20 cellular contexts compared by ENCODE assay signal in genomic region chr20:61875221-61875885, GRCh38.
DNase-seq lines count a peak whose midpoint lies in the region; ATAC-seq, FAIRE-seq and TF ChIP-seq lines count a peak whose summit lies in the region.
"Had no signal": no experiment of that assay in that cellular context is flagged by ENCODE, and none has a peak within 500 bp of the region (broad histone marks: within the 10 kb centered on the region; RNA-seq: fewer than 3 reads in every experiment).

No MANE protein-coding gene starts in this region.

- 74% methylated on average over 25 of the region's 25 CpGs for WGBS in right cardiac atrium
- under 1% methylated on average over 25 of the region's 25 CpGs for WGBS in K562 (ENCODE audit: insufficient coverage, low coverage, missing lambda C conversion rate)

- H3K27me3 ChIP-seq in right cardiac atrium (ENCODE audit: control insufficient read depth, insufficient read depth) (no peaks in the 10 kb centered on the region), left ventricle myocardium inferior (ENCODE audit: low read depth) (peaks cover 66% of the 10 kb centered on the region), K562 (ENCODE audit: control insufficient read depth in 2 of 2, insufficient read depth in 2 of 2, low read length in 2 of 2) (peaks cover 28 to 76% of the 10 kb centered on the region in 2 experiments; a peak in 4 of 5 replicates)
- H3K27me3 ChIP-seq: colonic mucosa, neutrophil had no signal

- DNase-seq in right cardiac atrium (peak; percentile 11 to 33 (median 33)), left ventricle myocardium inferior (no peak), K562 (ENCODE audit: extremely low read depth in 1 of 4, low spot score in 3 of 4) (no peak), kidney tubule cell (ENCODE audit: low spot score) (peak; percentile 2), OCI-LY7 (ENCODE audit: low spot score) (no peak), GM12892 (ENCODE audit: insufficient read length) (no peak), DMS153 (lab: John Stamatoyannopoulos, UW) (no peak)
- DNase-seq: activated naive CD4-positive, alpha-beta T cell treated with anti-CD3 and anti-CD28 coated beads, Interleukin-2, amount 50 U/mL, for 16 hours; CD8-positive, alpha-beta memory T cell; colonic mucosa; immature natural killer cell; MM.1S; NCI-H510A; sigmoid colon; stimulated activated CD4-positive, alpha-beta T cell treated with anti-CD3 and anti-CD28 coated beads, Interleukin-2, amount 100 ng/mL, for 24 hours; stomach had no signal

- BruUV-seq in K562 (replicated peaks; lab: Mats Ljungman, UMichigan) (no TSS peak), OCI-LY7 (replicated peaks; lab: Mats Ljungman, UMichigan) (no TSS peak)

- peaks cover 8% of the 10 kb centered on the region; the same call in 1 of the 2 replicates for H4K20me1 ChIP-seq in K562 (replicated peaks; ENCODE audit: control insufficient read depth, insufficient read depth, low read length)
- no peaks in the 10 kb centered on the region for H4K20me1 ChIP-seq in OCI-LY7 (ENCODE audit: insufficient read depth, low read length)

- no peak overlapping the region for H3K27ac ChIP-seq in right cardiac atrium (ENCODE audit: low read length)
- no peak overlapping the region for H3K27ac ChIP-seq in left ventricle myocardium inferior (replicated peaks)
- no peak overlapping the region for H3K27ac ChIP-seq in K562 (ENCODE audit: extremely low read depth, low read depth, low read length)
- no peak overlapping the region for H3K27ac ChIP-seq in OCI-LY7 (ENCODE audit: low read depth, low read length, poor library complexity, severe bottlenecking)
- H3K27ac ChIP-seq: colonic mucosa, neutrophil, sigmoid colon, stomach had no signal

- TF ChIP-seq RAD21 in K562 (CRISPR knock-in tag; conservative IDR thresholded peaks at IDR 0.05 in 1 of 2, IDR thresholded peaks at IDR 0.05 in 1 of 2): no peak

- CTCF ChIA-PET in K562 (lab: Yijun Ruan, JAX; ENCODE audit: low intra/inter-chr PET ratio): interaction anchor here (0.7 kb wide), 1 partner anchor 754 kb away, joined by 3 read pairs; no protein-coding TSS in a partner anchor
- CTCF ChIA-PET in OCI-LY7 (lab: Charles Lee; ENCODE audit: unreplicated experiment): no interaction called here

- POLR2A ChIA-PET in K562 (lab: Yijun Ruan, JAX): interaction anchor here (0.6 kb wide), 1 partner anchor 273 kb away, joined by 3 read pairs; no protein-coding TSS in a partner anchor
- POLR2A ChIA-PET in OCI-LY7 (lab: Charles Lee): no interaction called here

- no peak for FAIRE-seq in K562 (lab: Jason Lieb, UNC)
- no peak for FAIRE-seq in GM12892 (lab: Jason Lieb, UNC)
- FAIRE-seq: frontal cortex, TTC549 had no signal

- H3K9me1 ChIP-seq in K562 (ENCODE audit: control insufficient read depth, insufficient read depth, low read length): no peaks in the 10 kb centered on the region

- TF ChIP-seq POLR2A in K562 (conservative IDR thresholded peaks at IDR 0.05): no peak
- no peak for TF ChIP-seq POLR2A in GM12892 (IDR thresholded peaks at IDR 0.05; ENCODE audit: low read depth, low read length)

- TF ChIP-seq CTCF in left ventricle myocardium inferior (IDR thresholded peaks at IDR 0.05; ENCODE audit: borderline replicate concordance): no peak
- TF ChIP-seq CTCF in K562 (IDR thresholded peaks at IDR 0.05 in 2 of 3, conservative IDR thresholded peaks at IDR 0.05 in 1 of 3; ENCODE audit: insufficient read depth in 2 of 3, low read depth in 1 of 3, low read length in 3 of 3): peak in 2 of 3 experiments; percentile 13 to 14; a peak in 1 of 6 replicates
- no peak for TF ChIP-seq CTCF in OCI-LY7 (conservative IDR thresholded peaks at IDR 0.05; ENCODE audit: low read length)

- H3K4me3 ChIP-seq in right cardiac atrium (ENCODE audit: low read length) (no peak overlapping the region), left ventricle myocardium inferior (no peak overlapping the region), K562 (no peak overlapping the region), OCI-LY7 (ENCODE audit: low read depth, low read length, poor library complexity, severe bottlenecking) (no peak overlapping the region)
- H3K4me3 ChIP-seq: colonic mucosa, sigmoid colon, stomach had no signal

- no peak overlapping the region for H3K9ac ChIP-seq in K562 (ENCODE audit: insufficient read depth in 1 of 2, low read depth in 2 of 2, low read length in 2 of 2)

- no peaks in the 10 kb centered on the region for H3K79me2 ChIP-seq in K562 (ENCODE audit: control insufficient read depth, insufficient read depth, low read length)
- H3K79me2 ChIP-seq in OCI-LY7 (ENCODE audit: insufficient read depth, low read depth, low read length): no peaks in the 10 kb centered on the region

- no peak overlapping the region for H2AFZ ChIP-seq in K562 (ENCODE audit: low read depth, low read length)
- H2AFZ ChIP-seq in OCI-LY7 (ENCODE audit: low read length): no peak overlapping the region

- TF ChIP-seq EP300 in K562 (IDR thresholded peaks at IDR 0.05; ENCODE audit: low read length): no peak

- H3K9me3 ChIP-seq in right cardiac atrium (ENCODE audit: control insufficient read depth, low read length) (no peaks in the 10 kb centered on the region), left ventricle myocardium inferior (replicated peaks) (peaks cover 8% of the 10 kb centered on the region), K562 (replicated peaks; ENCODE audit: control insufficient read depth, insufficient read depth, low read depth, low read length) (no peaks in the 10 kb centered on the region; the same call in 1 of the 2 replicates), OCI-LY7 (ENCODE audit: low read length) (no peaks in the 10 kb centered on the region)
- H3K9me3 ChIP-seq: colonic mucosa, neutrophil had no signal

- intact Hi-C loops in right cardiac atrium (cut with DNase I) (no loop called here), left ventricle myocardium inferior (cut with micrococcal nuclease) (no loop called here), K562 (cut with micrococcal nuclease) (no loop called here), OCI-LY7 (cut with micrococcal nuclease; ENCODE audit: unreplicated experiment) (no loop called here)

- in situ Hi-C loops in K562 (cut with MboI): loop anchor here (25.0 kb wide), 1 partner anchor 1663 kb away; no protein-coding TSS in a partner anchor

- H3K4me1 ChIP-seq in right cardiac atrium (ENCODE audit: control insufficient read depth, insufficient read depth, low read length): no peaks in the 10 kb centered on the region
- H3K4me1 ChIP-seq in left ventricle myocardium inferior: no peaks in the 10 kb centered on the region
- H3K4me1 ChIP-seq in K562 (replicated peaks in 1 of 2; ENCODE audit: control insufficient read depth in 2 of 2, insufficient read depth in 2 of 2, low read length in 2 of 2): no peaks in the 10 kb centered on the region; a peak in 1 of 5 replicates
- H3K4me1 ChIP-seq in OCI-LY7 (ENCODE audit: insufficient read depth, low read length, poor library complexity, severe bottlenecking): no peaks in the 10 kb centered on the region
- H3K4me1 ChIP-seq: colonic mucosa, sigmoid colon, stomach had no signal

- H3K36me3 ChIP-seq in left ventricle myocardium inferior (no peaks in the 10 kb centered on the region), K562 (ENCODE audit: control insufficient read depth, insufficient read depth, low read length) (no peaks in the 10 kb centered on the region), OCI-LY7 (ENCODE audit: insufficient read depth, low read length) (no peaks in the 10 kb centered on the region)
- H3K36me3 ChIP-seq: colonic mucosa, neutrophil, sigmoid colon, stomach had no signal

- H3K9me2 ChIP-seq in OCI-LY7 (ENCODE audit: insufficient read depth, low read length): no peaks in the 10 kb centered on the region

- H3K4me2 ChIP-seq in K562 (ENCODE audit: insufficient read depth, low read length) (no peak overlapping the region), OCI-LY7 (ENCODE audit: low read length) (no peak overlapping the region)

- ATAC-seq in right cardiac atrium: no peak
- ATAC-seq in K562: peak; percentile 39; the same call in 2 of the 3 replicates
- ATAC-seq in HG03175 (IDR thresholded peaks at IDR 0.05; ENCODE audit: unreplicated experiment): no peak

TF ChIP-seq in K562, 482 proteins besides CTCF, POLR2A, EP300 and RAD21:
- TF ChIP-seq ZNF175 (CRISPR knock-in tag; IDR thresholded peaks at IDR 0.05; ENCODE audit: low read depth) (no peak), ERF (CRISPR knock-in tag; IDR thresholded peaks at IDR 0.05) (no peak), FOXP1 (CRISPR knock-in tag; IDR thresholded peaks at IDR 0.05) (no peak)

Comparison
In these comparisons a context has a peak if more than half of its experiments do, and no peak if none do; other contexts are left out.
1. DNase-seq: peak in right cardiac atrium (3 of 3) and kidney tubule cell (single experiment); none in left ventricle myocardium inferior (single experiment), K562 (0 of 4), OCI-LY7 (single experiment), GM12892 (single experiment) and DMS153 (single experiment).
2. CTCF ChIP-seq: peak in K562 (2 of 3); none in left ventricle myocardium inferior (single experiment) and OCI-LY7 (single experiment).